ENCODE assay signal across 8 cellular contexts in genomic region chr12:131894313-131894860, GRCh38. TPM values are rescaled to one million over a fixed set of nuclear protein-coding genes. Genes with fewer than 3 reads are reported as not detected.
A peak's percentile ranks its signal among the peaks of the same experiment; 100 is the strongest.
DNase-seq lines count a peak whose midpoint lies in the region; ATAC-seq and TF ChIP-seq lines count a peak whose summit lies in the region.

TSS of gene ULK1 (plus strand) at chr12:131894622. CDS start at chr12:131895002, 380 bp downstream.

- TF ChIP-seq CTCF in GM06990 (IDR thresholded peaks at IDR 0.05; ENCODE audit: insufficient read depth, low read length, poor library complexity, severe bottlenecking), result no peak
- TF ChIP-seq CTCF in HFFc6 (IDR thresholded peaks at IDR 0.05), result no peak
- no peak for TF ChIP-seq CTCF in gastroesophageal sphincter (IDR thresholded peaks at IDR 0.05)

- peaks cover 2% of the 10 kb centered on the region; the same call in 1 of the 2 replicates for H3K36me3 ChIP-seq in GM06990 (ENCODE audit: control insufficient read depth, insufficient read depth, low read length)
- peaks cover 0 to 17% of the 10 kb centered on the region in 2 donors for H3K36me3 ChIP-seq in gastroesophageal sphincter

- H3K9me3 ChIP-seq in gastroesophageal sphincter, result no peaks in the 10 kb centered on the region

- H3K27me3 ChIP-seq in GM06990 (replicated peaks; ENCODE audit: control insufficient read depth, insufficient read depth, low read length) (no peaks in the 10 kb centered on the region), gastroesophageal sphincter (no peaks in the 10 kb centered on the region)

- TF ChIP-seq EP300 in gastroesophageal sphincter (IDR thresholded peaks at IDR 0.05), result no peak

- peak within 1 kb of the TSS; percentile 94 to 97 (median 96) for H3K27ac ChIP-seq in gastroesophageal sphincter
- peak within 1 kb of the TSS; percentile 88 for H3K27ac ChIP-seq in substantia nigra (ENCODE audit: low read depth, low read length, poor library complexity, severe bottlenecking)

- no peaks in the 10 kb centered on the region for H3K36me3 Mint-ChIP-seq in HFFc6 (ENCODE audit: low read depth)

- TF ChIP-seq POLR2A in gastroesophageal sphincter (IDR thresholded peaks at IDR 0.05), result peak; percentile 92 to 97

- peak within 1 kb of the TSS; percentile 85 for H3K27ac Mint-ChIP-seq in HFFc6

- peaks cover 0 to 48% (median 13%) of the 10 kb centered on the region in 3 donors for H3K4me1 ChIP-seq in gastroesophageal sphincter

- peak within 1 kb of the TSS; percentile 87 for H3K4me3 Mint-ChIP-seq in HFFc6

- H3K9me3 Mint-ChIP-seq in HFFc6, result no peaks in the 10 kb centered on the region

- H3K4me1 Mint-ChIP-seq in HFFc6 (ENCODE audit: low read depth), result peaks cover 17% of the 10 kb centered on the region

- 2% methylated on average over 12 of the region's 64 CpGs; no CpG with 5 or more reads in 1 of the 2 donors for WGBS in gastroesophageal sphincter (ENCODE audit: low coverage in 1 of 2), 2 donors

- peak; percentile 73 for ATAC-seq in gastroesophageal sphincter

- peak; percentile 86 for DNase-seq in GM06990 (ENCODE audit: extremely low read depth, insufficient read length)
- DNase-seq in HFFc6, result peak; percentile 71
- DNase-seq in NAMALWA (ENCODE audit: low spot score), result peak; percentile 91
- peak; percentile 90 for DNase-seq in SK-N-DZ (ENCODE audit: low spot score)
- DNase-seq in activated naive CD4-positive, alpha-beta T cell treated with Interleukin-2 at 50 U/mL for 16 hours, result peak; percentile 93
- DNase-seq in nucleus accumbens (lab: John Stamatoyannopoulos, UW), result peak; percentile 37 to 99 (median 91)
- DNase-seq in substantia nigra (lab: John Stamatoyannopoulos, UW), result peak; percentile 59 to 98 (median 90)

- H3K4me3 ChIP-seq in GM06990 (replicated peaks; ENCODE audit: low read depth, low read length) (peak within 1 kb of the TSS; percentile 71), gastroesophageal sphincter (peak within 1 kb of the TSS; percentile 54 to 89)

- H3K27me3 Mint-ChIP-seq in HFFc6 (ENCODE audit: insufficient read depth), result peaks cover 6% of the 10 kb centered on the region

RNA-seq across cellular contexts. Expression of gene ULK1, which starts in this region (rescaled TPM):
- 10 to 100 TPM; 21.4 to 35.0 (median 25.5) TPM for total RNA-seq in HFFc6 (2021; fragmentation: NEBNext Ultra II Directional; extraction: Animal tissue kit (Norgen Biotek cat#: 25700))
- polyA plus RNA-seq in SK-N-DZ (2014; cell fraction: cytosol; rRNA removed), result 20.1 and 22.6 TPM in 2 replicates
- 129 and 170 TPM in 2 replicates for polyA plus RNA-seq in SK-N-DZ (2014; cell fraction: nucleus; rRNA removed)
- 10 to 100 TPM; 10.0 to 34.2 (median 21.8) TPM for total RNA-seq in gastroesophageal sphincter

Comparison
In these comparisons a context has a peak if more than half of its experiments do, and no peak if none do; other contexts are left out.
1. Peak in every context shown above with its lines: DNase-seq, ATAC-seq, H3K4me3 ChIP-seq and H3K27ac ChIP-seq.